Comparison of ENCODE assay signal across 1 cellular context in the genomic region with DNA sequence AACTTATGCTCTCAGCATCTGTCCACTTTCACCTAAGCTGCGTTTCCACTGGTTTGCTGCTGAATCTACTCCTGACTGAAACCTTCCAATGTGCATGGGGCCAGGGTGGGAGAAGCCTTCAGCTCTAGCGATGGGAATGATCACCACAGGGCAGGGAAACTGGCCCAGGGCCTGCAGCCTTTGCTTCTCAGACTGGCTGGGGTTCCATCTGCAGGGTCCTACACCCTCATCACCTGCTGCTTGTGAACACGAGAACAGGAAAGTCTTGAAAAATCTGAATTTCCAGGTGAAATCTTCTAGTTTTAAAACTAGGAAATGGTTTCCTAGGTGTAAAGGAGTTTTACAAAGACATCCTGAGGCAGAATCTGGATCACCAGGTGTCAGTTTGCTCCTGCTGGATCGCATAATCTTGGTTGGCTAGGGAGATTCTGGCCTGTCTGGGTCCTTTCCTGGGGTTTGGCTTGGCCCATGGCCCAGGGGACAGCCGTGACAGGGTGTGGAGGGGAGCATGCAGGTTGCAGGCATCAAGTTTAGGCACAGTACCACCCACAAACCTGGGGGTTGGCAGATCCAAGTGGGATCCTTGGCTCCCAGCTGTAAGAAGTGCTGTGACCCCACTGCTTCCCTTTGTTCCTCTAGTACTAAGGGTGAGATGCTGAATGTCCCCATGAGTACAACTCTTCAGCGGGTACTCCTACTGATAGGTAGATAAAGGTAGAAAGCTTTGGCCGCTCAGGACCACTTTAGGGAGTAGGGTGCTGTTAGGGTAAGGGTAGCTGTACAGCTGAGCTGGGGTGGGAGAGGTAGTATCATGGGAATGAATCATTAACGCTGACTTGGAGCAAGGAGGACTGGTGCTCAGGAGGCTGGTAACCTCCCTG.
TF ChIP-seq lines count a peak whose summit lies in the region.

No MANE protein-coding gene starts in this region.

TF ChIP-seq in GM12878, 131 proteins besides CTCF, POLR2A, EP300 and RAD21:
- TF ChIP-seq, protein P1, sequence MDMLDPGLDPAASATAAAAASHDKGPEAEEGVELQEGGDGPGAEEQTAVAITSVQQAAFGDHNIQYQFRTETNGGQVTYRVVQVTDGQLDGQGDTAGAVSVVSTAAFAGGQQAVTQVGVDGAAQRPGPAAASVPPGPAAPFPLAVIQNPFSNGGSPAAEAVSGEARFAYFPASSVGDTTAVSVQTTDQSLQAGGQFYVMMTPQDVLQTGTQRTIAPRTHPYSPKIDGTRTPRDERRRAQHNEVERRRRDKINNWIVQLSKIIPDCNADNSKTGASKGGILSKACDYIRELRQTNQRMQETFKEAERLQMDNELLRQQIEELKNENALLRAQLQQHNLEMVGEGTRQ (IDR thresholded peaks at IDR 0.05; ENCODE audit: borderline replicate concordance, low read depth, low read length) = no peak
- TF ChIP-seq BHLHE40 (IDR thresholded peaks at IDR 0.05; ENCODE audit: borderline replicate concordance in 1 of 2, low read depth in 2 of 2, low read length in 1 of 2) (no peak), CHD2 (IDR thresholded peaks at IDR 0.05; ENCODE audit: borderline replicate concordance, low read depth, low read length) (no peak), KAT2A (conservative IDR thresholded peaks at IDR 0.05; ENCODE audit: control insufficient read depth, low read depth, low read length) (no peak), SUPT20H (IDR thresholded peaks at IDR 0.05; ENCODE audit: borderline replicate concordance, control insufficient read depth, low read depth, low read length) (no peak), SUZ12 (IDR thresholded peaks at IDR 0.05; ENCODE audit: unreplicated experiment) (no peak), NR2F1 (conservative IDR thresholded peaks at IDR 0.05) (no peak), SIX5 (IDR thresholded peaks at IDR 0.05; ENCODE audit: low read depth, low read length, severe bottlenecking) (no peak)
- TF ChIP-seq, protein P2, sequence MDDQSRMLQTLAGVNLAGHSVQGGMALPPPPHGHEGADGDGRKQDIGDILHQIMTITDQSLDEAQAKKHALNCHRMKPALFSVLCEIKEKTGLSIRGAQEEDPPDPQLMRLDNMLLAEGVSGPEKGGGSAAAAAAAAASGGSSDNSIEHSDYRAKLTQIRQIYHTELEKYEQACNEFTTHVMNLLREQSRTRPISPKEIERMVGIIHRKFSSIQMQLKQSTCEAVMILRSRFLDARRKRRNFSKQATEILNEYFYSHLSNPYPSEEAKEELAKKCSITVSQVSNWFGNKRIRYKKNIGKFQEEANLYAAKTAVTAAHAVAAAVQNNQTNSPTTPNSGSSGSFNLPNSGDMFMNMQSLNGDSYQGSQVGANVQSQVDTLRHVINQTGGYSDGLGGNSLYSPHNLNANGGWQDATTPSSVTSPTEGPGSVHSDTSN (IDR thresholded peaks at IDR 0.05; ENCODE audit: insufficient replicate concordance, low read depth, low read length) = no peak
